ENCODE assay signal across 10 cellular contexts in genomic region chr2:135679125-135679524, GRCh38.
"Had no signal": no experiment of that assay in that cellular context is flagged by ENCODE, and none has a peak within 500 bp of the region (broad histone marks: within the 10 kb centered on the region; RNA-seq: fewer than 3 reads in every experiment).

No MANE protein-coding gene starts in this region.

- H3K9me3 Mint-ChIP-seq: HFFc6 had no signal

- DNase-seq: GM23248, GOT3, H7, HFFc6, IMR-90, Kasumi-1, KG1 had no signal

- ATAC-seq: HCT116, K562 had no signal

- H3K27ac Mint-ChIP-seq: HFFc6 had no signal

- H3K4me3 Mint-ChIP-seq: HFFc6 had no signal

- FAIRE-seq: HTR-8/SVneo, K562 had no signal
